In genomic region chr5:150217041-150217440, GRCh38 we compare ENCODE assay signal across 16 cellular contexts. TPM values are rescaled to one million over a fixed set of nuclear protein-coding genes. Genes with fewer than 3 reads are reported as not detected.
"Had no signal": no experiment of that assay in that cellular context is flagged by ENCODE, and none has a peak within 500 bp of the region (broad histone marks: within the 10 kb centered on the region; RNA-seq: fewer than 3 reads in every experiment).

No MANE protein-coding gene starts in this region.

- FAIRE-seq: endothelial cell of umbilical vein had no signal

- H3K4me1 ChIP-seq: parathyroid adenoma had no signal

- H3K4me1 Mint-ChIP-seq: activated CD4-positive, alpha-beta T cell treated with anti-CD3 and anti-CD28 coated beads for 36 hours; activated naive CD8-positive, alpha-beta T cell treated with anti-CD3 and anti-CD28 coated beads, Interleukin-2, amount 50 U/mL, for 24 hours had no signal

- H3K4me3 Mint-ChIP-seq: activated CD4-positive, alpha-beta T cell treated with anti-CD3 and anti-CD28 coated beads for 36 hours; activated CD8-positive, alpha-beta T cell treated with anti-CD3 and anti-CD28 coated beads, Interleukin-2, amount 10 ng/mL, durations not matched to agents 7 days and 5 days; activated naive CD8-positive, alpha-beta T cell treated with anti-CD3 and anti-CD28 coated beads, Interleukin-2, amount 50 U/mL, for 24 hours had no signal

- H3K9me3 ChIP-seq: ascending aorta, right atrium auricular region, tibial artery had no signal

- ATAC-seq: activated CD4-positive, alpha-beta T cell treated with anti-CD3 and anti-CD28 coated beads for 36 hours; activated naive CD8-positive, alpha-beta T cell treated with anti-CD3 and anti-CD28 coated beads, Interleukin-2, amount 50 U/mL, for 24 hours had no signal

- H3K27ac Mint-ChIP-seq: activated CD4-positive, alpha-beta T cell treated with anti-CD3 and anti-CD28 coated beads for 36 hours; activated CD8-positive, alpha-beta T cell treated with anti-CD3 and anti-CD28 coated beads, Interleukin-2, amount 10 ng/mL, durations not matched to agents 7 days and 5 days; activated naive CD8-positive, alpha-beta T cell treated with anti-CD3 and anti-CD28 coated beads, Interleukin-2, amount 50 U/mL, for 24 hours had no signal

- H3K9me3 Mint-ChIP-seq: activated naive CD8-positive, alpha-beta T cell treated with anti-CD3 and anti-CD28 coated beads, Interleukin-2, amount 50 U/mL, for 24 hours had no signal

- H3K9ac ChIP-seq: parathyroid adenoma had no signal

- H3K27ac ChIP-seq: ascending aorta, cardiac muscle cell, parathyroid adenoma, right atrium auricular region, WERI-Rb-1 had no signal

- H3K36me3 ChIP-seq: ascending aorta, cardiac muscle cell, right atrium auricular region, tibial artery, WERI-Rb-1 had no signal

- H2AFZ ChIP-seq: parathyroid adenoma had no signal

- H3K79me2 ChIP-seq: parathyroid adenoma had no signal

- H3K4me3 ChIP-seq: ascending aorta, cardiac muscle cell, right atrium auricular region, skin epidermis, tibial artery had no signal

- H3K27me3 ChIP-seq: ascending aorta, right atrium auricular region, tibial artery had no signal

- DNase-seq: activated CD4-positive, alpha-beta T cell treated with anti-CD3 and anti-CD28 coated beads for 36 hours; activated CD8-positive, alpha-beta memory T cell treated with anti-CD3 and anti-CD28 coated beads, Interleukin-2, amount 50 U/mL, for 48 hours; activated CD8-positive, alpha-beta T cell treated with anti-CD3 and anti-CD28 coated beads, Interleukin-2, amount 10 ng/mL, durations not matched to agents 7 days and 5 days; activated naive CD8-positive, alpha-beta T cell treated with anti-CD3 and anti-CD28 coated beads, Interleukin-2, amount 50 U/mL, for 24 hours; foreskin melanocyte; head of caudate nucleus; T-helper 1 cell; tibial artery; WERI-Rb-1 had no signal

RNA-seq across cellular contexts. Expression of gene SLC6A7, which starts 27.2 kb away (rescaled TPM):
- total RNA-seq: activated CD4-positive, alpha-beta T cell treated with anti-CD3 and anti-CD28 coated beads for 36 hours; activated CD8-positive, alpha-beta T cell treated with anti-CD3 and anti-CD28 coated beads, Interleukin-2, amount 10 ng/mL, durations not matched to agents 7 days and 5 days; ascending aorta; cardiac muscle cell; endothelial cell of umbilical vein; left lobe of liver; right atrium auricular region had no signal

RNA-seq across cellular contexts. Expression of gene CDX1, which starts 50.5 kb away (rescaled TPM):
- total RNA-seq: activated CD4-positive, alpha-beta T cell treated with anti-CD3 and anti-CD28 coated beads for 36 hours; activated CD8-positive, alpha-beta T cell treated with anti-CD3 and anti-CD28 coated beads, Interleukin-2, amount 10 ng/mL, durations not matched to agents 7 days and 5 days; ascending aorta; cardiac muscle cell; endothelial cell of umbilical vein; right atrium auricular region had no signal
